ENCODE assay signal across 8 cellular contexts in the genomic region with DNA sequence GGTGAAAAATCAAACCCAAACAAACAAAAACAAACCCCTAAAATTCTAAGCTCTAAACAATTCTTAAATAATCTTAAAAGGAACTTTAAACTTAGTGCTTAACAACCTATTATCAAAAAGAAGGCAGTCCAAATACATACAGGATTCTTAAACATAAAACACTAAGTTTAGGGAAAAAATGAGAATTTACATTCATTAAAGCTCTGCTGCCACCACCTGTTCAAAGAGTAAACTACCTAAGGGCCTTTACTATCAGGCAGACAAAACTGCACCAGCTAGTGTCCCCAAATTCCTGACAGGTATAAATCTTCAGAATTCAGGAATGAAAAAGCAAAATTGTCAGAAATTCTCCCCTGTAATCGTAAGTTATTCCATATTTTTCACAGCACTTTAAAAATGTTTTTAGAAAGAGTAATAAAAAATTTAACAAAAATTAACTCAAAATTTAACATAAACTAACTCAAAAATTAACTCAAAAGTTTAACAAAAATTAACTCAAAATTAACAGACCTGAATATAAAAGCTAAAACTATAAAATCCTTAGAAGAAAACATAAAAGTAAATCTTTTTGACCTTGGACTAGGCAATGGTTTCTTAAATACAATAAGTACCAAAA. TPM values are rescaled to one million over a fixed set of nuclear protein-coding genes. Genes with fewer than 3 reads are reported as not detected.
DNase-seq lines count a peak whose midpoint lies in the region; ATAC-seq and TF ChIP-seq lines count a peak whose summit lies in the region.

No MANE protein-coding gene starts in this region.

- intact Hi-C loops in right lobe of liver (cut with DNase I) = no loop called here

- H3K4me3 Mint-ChIP-seq in activated T-cell treated with anti-CD3 and anti-CD28 coated beads, Interleukin-2, amount 50 U/mL, for 24 hours = no peak overlapping the region

- no peak overlapping the region for H3K27ac Mint-ChIP-seq in activated T-cell treated with anti-CD3 and anti-CD28 coated beads, Interleukin-2, amount 50 U/mL, for 24 hours

- H3K36me3 ChIP-seq in right lobe of liver = peaks cover 0 to 8% (median 0%) of the 10 kb centered on the region in 4 donors

- no peak overlapping the region for H3K27ac ChIP-seq in right lobe of liver

- in situ Hi-C loops in astrocyte of the cerebellum (cut with HindIII; ENCODE audit: low sequenced_read_pairs) = no loop called here

- TF ChIP-seq CTCF in astrocyte of the cerebellum (IDR thresholded peaks at IDR 0.05; ENCODE audit: low read depth, low read length, missing control alignments) = peak; percentile 65
- TF ChIP-seq CTCF in right lobe of liver (IDR thresholded peaks at IDR 0.05) = peak; percentile 37 to 63 (median 52)

- WGBS in right lobe of liver (ENCODE audit: insufficient coverage, low coverage, low lambda C conversion rate, missing lambda C conversion rate) = 43% methylated on average over 1 of the region's 1 CpG

- H3K27me3 ChIP-seq in right lobe of liver = no peaks in the 10 kb centered on the region

- H3K4me1 ChIP-seq in right lobe of liver = peaks cover 0 to 12% (median 3%) of the 10 kb centered on the region in 4 donors

- no peak for TF ChIP-seq POLR2A in right lobe of liver (IDR thresholded peaks at IDR 0.05)
- TF ChIP-seq POLR2A in GM18505 (IDR thresholded peaks at IDR 0.05; ENCODE audit: borderline replicate concordance, extremely low read depth, insufficient read depth, insufficient read length) = no peak

- H3K9me3 ChIP-seq in right lobe of liver = no peaks in the 10 kb centered on the region

- ATAC-seq in right lobe of liver = peak; percentile 66 to 71 (median 68)
- no peak for ATAC-seq in HG02981 (IDR thresholded peaks at IDR 0.05; ENCODE audit: unreplicated experiment)
- no peak for ATAC-seq in GM18505 (IDR thresholded peaks at IDR 0.05; ENCODE audit: unreplicated experiment)

- H3K4me1 Mint-ChIP-seq in activated T-cell treated with anti-CD3 and anti-CD28 coated beads, Interleukin-2, amount 50 U/mL, for 24 hours (ENCODE audit: low read depth) = peaks cover 3% of the 10 kb centered on the region

- no peaks in the 10 kb centered on the region for H3K9me3 Mint-ChIP-seq in activated T-cell treated with anti-CD3 and anti-CD28 coated beads, Interleukin-2, amount 50 U/mL, for 24 hours

- DNase-seq in NCI-H1436 (lab: John Stamatoyannopoulos, UW) = peak; percentile 41
- DNase-seq in NCI-H1436 treated with DMSO at 0.1 percent for 48 hours (lab: John Stamatoyannopoulos, UW) = no peak
- DNase-seq in Jurkat, Clone E6-1 (ENCODE audit: low read depth, low spot score) = peak; percentile 37
- DNase-seq in astrocyte of the cerebellum (ENCODE audit: low read depth) = no peak
- DNase-seq in right lobe of liver = no peak
- DNase-seq in activated T-cell treated with anti-CD3 and anti-CD28 coated beads, Interleukin-2, amount 50 U/mL, for 24 hours = no peak

- H3K36me3 Mint-ChIP-seq in activated T-cell treated with anti-CD3 and anti-CD28 coated beads, Interleukin-2, amount 50 U/mL, for 24 hours (ENCODE audit: low read depth) = peaks cover 28% of the 10 kb centered on the region

- H3K4me3 ChIP-seq in Jurkat, Clone E6-1 (ENCODE audit: low read length) = no peak overlapping the region
- H3K4me3 ChIP-seq in astrocyte of the cerebellum (ENCODE audit: low read depth, low read length) (no peak overlapping the region), right lobe of liver (no peak overlapping the region)

- H3K27me3 Mint-ChIP-seq in activated T-cell treated with anti-CD3 and anti-CD28 coated beads, Interleukin-2, amount 50 U/mL, for 24 hours = no peaks in the 10 kb centered on the region

RNA-seq across cellular contexts. Expression of gene PDZD8, which starts 55.1 kb away (rescaled TPM):
- polyA plus RNA-seq in Jurkat, Clone E6-1 (2012; ENCODE audit: insufficient read depth, insufficient read length) = 15.6 TPM
- 10 to 100 TPM; 33.5 to 59.7 (median 46.4) TPM for total RNA-seq in right lobe of liver

Comparison
In these comparisons a context has a peak if more than half of its experiments do, and no peak if none do; other contexts are left out.
1. DNase-seq: peak in NCI-H1436 (single experiment) and Jurkat, Clone E6-1 (single experiment); none in NCI-H1436 treated with DMSO at 0.1 percent for 48 hours (single experiment), astrocyte of the cerebellum (single experiment), right lobe of liver (0 of 3) and activated T-cell treated with anti-CD3 and anti-CD28 coated beads, Interleukin-2, amount 50 U/mL, for 24 hours (single experiment).
2. ATAC-seq: peak in right lobe of liver (4 of 4); none in HG02981 (single experiment) and GM18505 (single experiment).